ENCODE assay signal across 9 cellular contexts in genomic region chr9:121233906-121234901, GRCh38. TPM values are rescaled to one million over a fixed set of nuclear protein-coding genes. Genes with fewer than 3 reads are reported as not detected.
DNase-seq lines count a peak whose midpoint lies in the region; ATAC-seq and TF ChIP-seq lines count a peak whose summit lies in the region.
"Had no signal": no experiment of that assay in that cellular context is flagged by ENCODE, and none has a peak within 500 bp of the region (broad histone marks: within the 10 kb centered on the region; RNA-seq: fewer than 3 reads in every experiment).

No MANE protein-coding gene starts in this region.

- DNase-seq in AG04450 (ENCODE audit: low read depth, low spot score) = no peak
- peak; percentile 88 for DNase-seq in HFF-Myc (ENCODE audit: extremely low read depth, low read depth)
- DNase-seq in RWPE2 (ENCODE audit: low spot score) = peak; percentile 75
- peak; percentile 49 to 82 for DNase-seq in fibroblast of lung (ENCODE audit: low read depth in 2 of 2)
- no peak for DNase-seq in activated T-helper 1 cell treated with anti-CD3 and anti-CD28 coated beads, Interleukin-12 subunit alpha, Interleukin-12 subunit beta, Interleukin-2, Interleukin-4 antibody, amounts not matched to agents 30 ng/mL and 10 ng/mL and 1 ng/mL, durations not matched to agents 14 hours and 24 hours and 36 hours (ENCODE audit: low spot score)
- DNase-seq in SW480 (ENCODE audit: low spot score) = no peak
- no peak for DNase-seq in Caco-2
- no peak for DNase-seq in Peyer's patch
- DNase-seq: amygdala had no signal

- CTCF ChIA-PET in AG04450 (lab: Charles Lee) (interaction anchor here (1.1 to 2.9 kb wide), 5 partner anchors 11 to 86 kb away, joined by 3 to 13 read pairs (median 4); partner anchors contain the start of gene GSN), Caco-2 (lab: Charles Lee) (no interaction called here)

- TF ChIP-seq POLR2A in Peyer's patch (IDR thresholded peaks at IDR 0.05) = no peak

- no peak overlapping the region for H3K27ac Mint-ChIP-seq in activated T-helper 1 cell treated with anti-CD3 and anti-CD28 coated beads, Interleukin-12 subunit alpha, Interleukin-12 subunit beta, Interleukin-2, Interleukin-4 antibody, amounts not matched to agents 30 ng/mL and 10 ng/mL and 1 ng/mL, durations not matched to agents 14 hours and 24 hours and 36 hours
- no peak overlapping the region for H3K27ac Mint-ChIP-seq in Caco-2 (ENCODE audit: unreplicated experiment)

- peak; percentile 92 for ATAC-seq in RWPE2 (ENCODE audit: low read depth)

- no peaks in the 10 kb centered on the region for H3K9me3 Mint-ChIP-seq in activated T-helper 1 cell treated with anti-CD3 and anti-CD28 coated beads, Interleukin-12 subunit alpha, Interleukin-12 subunit beta, Interleukin-2, Interleukin-4 antibody, amounts not matched to agents 30 ng/mL and 10 ng/mL and 1 ng/mL, durations not matched to agents 14 hours and 24 hours and 36 hours
- no peaks in the 10 kb centered on the region for H3K9me3 Mint-ChIP-seq in Caco-2 (ENCODE audit: unreplicated experiment)

- H3K4me2 ChIP-seq in fibroblast of lung (ENCODE audit: extremely low read depth, insufficient read depth, low read length) = no peak overlapping the region

- H3K4me3 ChIP-seq in AG04450 (ENCODE audit: low read depth, low read length) (no peak overlapping the region), HFF-Myc (replicated peaks; ENCODE audit: low read depth, low read length) (0 out of 2 replicates have a peak overlapping the region, but pooled peaks have one; percentile 8), RWPE2 (ENCODE audit: severe bottlenecking) (no peak overlapping the region), fibroblast of lung (replicated peaks in 1 of 4; ENCODE audit: control extremely low read depth in 1 of 4, insufficient read depth in 1 of 4, low read depth in 3 of 4, low read length in 4 of 4) (no peak overlapping the region), Caco-2 (ENCODE audit: low read depth, low read length) (no peak overlapping the region), Peyer's patch (no peak overlapping the region)

- H3K4me3 Mint-ChIP-seq in activated T-helper 1 cell treated with anti-CD3 and anti-CD28 coated beads, Interleukin-12 subunit alpha, Interleukin-12 subunit beta, Interleukin-2, Interleukin-4 antibody, amounts not matched to agents 30 ng/mL and 10 ng/mL and 1 ng/mL, durations not matched to agents 14 hours and 24 hours and 36 hours = no peak overlapping the region
- H3K4me3 Mint-ChIP-seq in Caco-2 (ENCODE audit: unreplicated experiment) = no peak overlapping the region

- H3K9ac ChIP-seq in fibroblast of lung (ENCODE audit: insufficient read depth, low read length) = no peak overlapping the region

- H3K27ac ChIP-seq in AG04450 (ENCODE audit: low read depth, low read length) = peak overlapping the region; percentile 85
- H3K27ac ChIP-seq in RWPE2 (ENCODE audit: poor library complexity, severe bottlenecking) = peak overlapping the region; percentile 87
- no peak overlapping the region for H3K27ac ChIP-seq in fibroblast of lung (ENCODE audit: insufficient read depth, low read length)
- H3K27ac ChIP-seq in Peyer's patch = no peak overlapping the region

- H2AFZ ChIP-seq in fibroblast of lung (ENCODE audit: low read length) = no peak overlapping the region

- intact Hi-C loops in activated T-helper 1 cell treated with anti-CD3 and anti-CD28 coated beads, Interleukin-12 subunit alpha, Interleukin-12 subunit beta, Interleukin-2, Interleukin-4 antibody, amounts not matched to agents 30 ng/mL and 10 ng/mL and 1 ng/mL, durations not matched to agents 14 hours and 24 hours and 36 hours (cut with micrococcal nuclease) = no loop called here
- intact Hi-C loops in Caco-2 (cut with micrococcal nuclease; ENCODE audit: unreplicated experiment) = no loop called here

- H4K20me1 ChIP-seq in fibroblast of lung (ENCODE audit: control insufficient read depth, extremely low read depth, insufficient read depth, low read length) = no peaks in the 10 kb centered on the region

- no TSS peak for BruUV-seq in Caco-2 (replicated peaks; lab: Mats Ljungman, UMichigan)

- no peaks in the 10 kb centered on the region for H3K4me1 Mint-ChIP-seq in activated T-helper 1 cell treated with anti-CD3 and anti-CD28 coated beads, Interleukin-12 subunit alpha, Interleukin-12 subunit beta, Interleukin-2, Interleukin-4 antibody, amounts not matched to agents 30 ng/mL and 10 ng/mL and 1 ng/mL, durations not matched to agents 14 hours and 24 hours and 36 hours (ENCODE audit: low read depth)
- no peaks in the 10 kb centered on the region for H3K4me1 Mint-ChIP-seq in Caco-2 (ENCODE audit: low read depth, unreplicated experiment)

- H3K27me3 Mint-ChIP-seq in activated T-helper 1 cell treated with anti-CD3 and anti-CD28 coated beads, Interleukin-12 subunit alpha, Interleukin-12 subunit beta, Interleukin-2, Interleukin-4 antibody, amounts not matched to agents 30 ng/mL and 10 ng/mL and 1 ng/mL, durations not matched to agents 14 hours and 24 hours and 36 hours (ENCODE audit: insufficient read depth) = peaks cover 9% of the 10 kb centered on the region
- H3K27me3 Mint-ChIP-seq in Caco-2 (ENCODE audit: insufficient read depth, unreplicated experiment) = no peaks in the 10 kb centered on the region

- POLR2A ChIA-PET in AG04450 (lab: Yijun Ruan, JAX) = interaction anchor here (0.6 kb wide), 1 partner anchor 16 kb away, joined by 4 read pairs; no protein-coding TSS in a partner anchor
- POLR2A ChIA-PET in Caco-2 (lab: Charles Lee) = no interaction called here

- H3K36me3 Mint-ChIP-seq in activated T-helper 1 cell treated with anti-CD3 and anti-CD28 coated beads, Interleukin-12 subunit alpha, Interleukin-12 subunit beta, Interleukin-2, Interleukin-4 antibody, amounts not matched to agents 30 ng/mL and 10 ng/mL and 1 ng/mL, durations not matched to agents 14 hours and 24 hours and 36 hours (ENCODE audit: low read depth) = no peaks in the 10 kb centered on the region
- H3K36me3 Mint-ChIP-seq in Caco-2 (ENCODE audit: insufficient read depth, unreplicated experiment) = no peaks in the 10 kb centered on the region

- TF ChIP-seq CTCF in AG04450 (IDR thresholded peaks at IDR 0.05; ENCODE audit: low read depth, low read length) = no peak
- no peak for TF ChIP-seq CTCF in HFF-Myc (IDR thresholded peaks at IDR 0.05; ENCODE audit: low read depth, low read length, missing control alignments)
- no peak for TF ChIP-seq CTCF in RWPE2 (IDR thresholded peaks at IDR 0.05; ENCODE audit: poor library complexity, severe bottlenecking)
- TF ChIP-seq CTCF in fibroblast of lung (conservative IDR thresholded peaks at IDR 0.05 in 1 of 2, IDR thresholded peaks at IDR 0.05 in 1 of 2; ENCODE audit: low read depth in 1 of 2, low read length in 2 of 2) = no peak
- no peak for TF ChIP-seq CTCF in Caco-2 (IDR thresholded peaks at IDR 0.05; ENCODE audit: insufficient read depth in 1 of 2, low read depth in 1 of 2, low read length in 1 of 2, severe bottlenecking in 1 of 2, unreplicated experiment in 1 of 2)
- TF ChIP-seq CTCF in Peyer's patch (IDR thresholded peaks at IDR 0.05) = no peak

- no peaks in the 10 kb centered on the region for H3K27me3 ChIP-seq in AG04450 (ENCODE audit: control insufficient read depth, insufficient read depth, low read length)
- no peaks in the 10 kb centered on the region for H3K27me3 ChIP-seq in RWPE2 (ENCODE audit: insufficient read depth, poor library complexity, severe bottlenecking)
- H3K27me3 ChIP-seq in fibroblast of lung (ENCODE audit: control insufficient read depth, insufficient read depth, low read length) = no peaks in the 10 kb centered on the region
- H3K27me3 ChIP-seq in Caco-2 (replicated peaks; ENCODE audit: control insufficient read depth, insufficient read depth, low read length) = no peaks in the 10 kb centered on the region
- no peaks in the 10 kb centered on the region for H3K27me3 ChIP-seq in Peyer's patch

- H3K36me3 ChIP-seq in RWPE2 (ENCODE audit: low read depth) = no peaks in the 10 kb centered on the region
- no peaks in the 10 kb centered on the region for H3K36me3 ChIP-seq in fibroblast of lung (ENCODE audit: control insufficient read depth, insufficient read depth, low read length)
- no peaks in the 10 kb centered on the region for H3K36me3 ChIP-seq in Caco-2 (ENCODE audit: control insufficient read depth, insufficient read depth, low read length)
- H3K36me3 ChIP-seq in Peyer's patch = no peaks in the 10 kb centered on the region

- peaks cover 17% of the 10 kb centered on the region for H3K4me1 ChIP-seq in RWPE2 (ENCODE audit: insufficient read depth, poor library complexity, severe bottlenecking)
- peaks cover 3% of the 10 kb centered on the region for H3K4me1 ChIP-seq in fibroblast of lung (ENCODE audit: control insufficient read depth, extremely low read depth, insufficient read depth, low read length)
- H3K4me1 ChIP-seq in Caco-2 = no peaks in the 10 kb centered on the region
- no peaks in the 10 kb centered on the region for H3K4me1 ChIP-seq in Peyer's patch

- H3K79me2 ChIP-seq in fibroblast of lung (ENCODE audit: control insufficient read depth, insufficient read depth, low read length) = no peaks in the 10 kb centered on the region

- no peaks in the 10 kb centered on the region for H3K9me3 ChIP-seq in AG04450 (ENCODE audit: control insufficient read depth, insufficient read depth, low read length)
- H3K9me3 ChIP-seq in RWPE2 (ENCODE audit: severe bottlenecking) = no peaks in the 10 kb centered on the region
- H3K9me3 ChIP-seq in fibroblast of lung (ENCODE audit: control insufficient read depth, insufficient read depth, low read depth, low read length) = no peaks in the 10 kb centered on the region
- H3K9me3 ChIP-seq in Caco-2 = no peaks in the 10 kb centered on the region
- H3K9me3 ChIP-seq in Peyer's patch = no peaks in the 10 kb centered on the region

RNA-seq across cellular contexts. Expression of gene RAB14, which starts 32.5 kb away (rescaled TPM):
- 36.1 and 40.3 TPM in 2 replicates for polyA plus RNA-seq in AG04450 (2011; rRNA removed)
- polyA minus RNA-seq in AG04450 (2011; rRNA and poly(A)+ RNA removed) = 13.5 and 21.9 TPM in 2 replicates
- total RNA-seq in fibroblast of lung = 18.5 and 29.1 TPM in 2 replicates
- 46.6 and 52.3 TPM in 2 replicates for polyA plus RNA-seq in fibroblast of lung
- polyA plus RNA-seq in fibroblast of lung (2012) = 43.0 and 49.0 TPM in 2 replicates
- 6.4 and 6.7 TPM in 2 replicates for polyA minus RNA-seq in fibroblast of lung (ENCODE audit: low replicate concordance)
- 64.8 and 69.3 TPM in 2 replicates for total RNA-seq in activated T-helper 1 cell treated with anti-CD3 and anti-CD28 coated beads, Interleukin-12 subunit alpha, Interleukin-12 subunit beta, Interleukin-2, Interleukin-4 antibody, amounts not matched to agents 30 ng/mL and 10 ng/mL and 1 ng/mL, durations not matched to agents 14 hours and 24 hours and 36 hours
- 70.3 and 73.2 TPM in 2 replicates for total RNA-seq in Caco-2 (2022)
- 10 to 100 TPM; 26.2 to 54.1 (median 33.8) TPM for total RNA-seq in Peyer's patch

RNA-seq across cellular contexts. Expression of gene GSN, which starts 33.8 kb away (rescaled TPM):
- polyA plus RNA-seq in AG04450 (2011; rRNA removed) (421 and 565 TPM in 2 replicates), fibroblast of lung (388 and 432 TPM in 2 replicates)
- 513 and 805 TPM in 2 replicates for polyA minus RNA-seq in AG04450 (2011; rRNA and poly(A)+ RNA removed)
- total RNA-seq in fibroblast of lung (326 and 588 TPM in 2 replicates), Caco-2 (2022) (99.6 and 100 TPM in 2 replicates), Peyer's patch (100 to 1,000 TPM; 364 to 571 (median 480) TPM)
- 328 and 371 TPM in 2 replicates for polyA plus RNA-seq in fibroblast of lung (2012)
- 613 and 774 TPM in 2 replicates for polyA minus RNA-seq in fibroblast of lung (ENCODE audit: low replicate concordance)
- 1.5 and 2.5 TPM in 2 replicates for total RNA-seq in activated T-helper 1 cell treated with anti-CD3 and anti-CD28 coated beads, Interleukin-12 subunit alpha, Interleukin-12 subunit beta, Interleukin-2, Interleukin-4 antibody, amounts not matched to agents 30 ng/mL and 10 ng/mL and 1 ng/mL, durations not matched to agents 14 hours and 24 hours and 36 hours

Comparison
In these comparisons a context has a peak if more than half of its experiments do, and no peak if none do; other contexts are left out.
1. DNase-seq: peak in HFF-Myc (single experiment), RWPE2 (single experiment) and fibroblast of lung (2 of 2); none in AG04450 (single experiment), activated T-helper 1 cell treated with anti-CD3 and anti-CD28 coated beads, Interleukin-12 subunit alpha, Interleukin-12 subunit beta, Interleukin-2, Interleukin-4 antibody, amounts not matched to agents 30 ng/mL and 10 ng/mL and 1 ng/mL, durations not matched to agents 14 hours and 24 hours and 36 hours (single experiment), SW480 (single experiment), Caco-2 (0 of 2) and Peyer's patch (0 of 3).
2. H3K27ac ChIP-seq: peak in AG04450 (single experiment) and RWPE2 (single experiment); none in fibroblast of lung (single experiment) and Peyer's patch (0 of 4).
3. RNA of gene GSN, which starts 33.8 kb away (total RNA-seq): 326 to 588 TPM in fibroblast of lung, 364 to 571 TPM in Peyer's patch and 99.6 to 100 TPM in Caco-2; 1.5 to 2.5 TPM in activated T-helper 1 cell treated with anti-CD3 and anti-CD28 coated beads, Interleukin-12 subunit alpha, Interleukin-12 subunit beta, Interleukin-2, Interleukin-4 antibody, amounts not matched to agents 30 ng/mL and 10 ng/mL and 1 ng/mL, durations not matched to agents 14 hours and 24 hours and 36 hours; every median in the first group is over 10 times any median in the second.